9 cellular contexts compared by ENCODE assay signal in genomic region chr17:50173335-50173941, GRCh38. TPM values are rescaled to one million over a fixed set of nuclear protein-coding genes. Genes with fewer than 3 reads are reported as not detected.
DNase-seq lines count a peak whose midpoint lies in the region; ATAC-seq and TF ChIP-seq lines count a peak whose summit lies in the region.
"Had no signal": no experiment of that assay in that cellular context is flagged by ENCODE, and none has a peak within 500 bp of the region (broad histone marks: within the 10 kb centered on the region; RNA-seq: fewer than 3 reads in every experiment).

No MANE protein-coding gene starts in this region.

- H3K36me3 Mint-ChIP-seq in HFFc6 (ENCODE audit: low read depth) = peaks cover 26% of the 10 kb centered on the region

- H3K4me3 ChIP-seq in choroid plexus epithelial cell (ENCODE audit: low read depth, low read length) (no peak overlapping the region), thoracic aorta (no peak overlapping the region)

- DNase-seq in HFFc6 = peak; percentile 86
- DNase-seq in choroid plexus epithelial cell (ENCODE audit: low read depth) = peak; percentile 94
- DNase-seq in kidney tubule cell (ENCODE audit: low spot score) = peak; percentile 71
- DNase-seq in thoracic aorta (ENCODE audit: low spot score) = no peak
- no peak for DNase-seq in caudate nucleus (lab: John Stamatoyannopoulos, UW)
- no peak for DNase-seq in COLO668 (lab: John Stamatoyannopoulos, UW; ENCODE audit: unreplicated experiment)
- no peak for DNase-seq in NCI-H524 (lab: John Stamatoyannopoulos, UW)
- DNase-seq: WERI-Rb-1 had no signal

- peaks cover 34 to 80% of the 10 kb centered on the region in 2 donors for H3K4me1 ChIP-seq in thoracic aorta (ENCODE audit: control insufficient read depth in 1 of 2, low read depth in 2 of 2)

- peaks cover 66% of the 10 kb centered on the region for H3K4me1 Mint-ChIP-seq in HFFc6 (ENCODE audit: low read depth)

- H3K27me3 Mint-ChIP-seq in HFFc6 (ENCODE audit: insufficient read depth) = peaks cover 81% of the 10 kb centered on the region

- H3K4me3 Mint-ChIP-seq in HFFc6 = peak overlapping the region; percentile 81

- ATAC-seq in thoracic aorta (ENCODE audit: insufficient number of reproducible peaks, low FRiP score, low read depth) = peak; percentile 20
- ATAC-seq in HG03175 (IDR thresholded peaks at IDR 0.05; ENCODE audit: unreplicated experiment) = no peak

- no peaks in the 10 kb centered on the region for H3K27me3 ChIP-seq in thoracic aorta (replicated peaks; ENCODE audit: insufficient read depth)

- peak overlapping the region; percentile 98 for H3K27ac Mint-ChIP-seq in HFFc6

- H3K9me3 Mint-ChIP-seq in HFFc6 = peaks cover 26% of the 10 kb centered on the region

- TF ChIP-seq CTCF in HFFc6 (IDR thresholded peaks at IDR 0.05) (no peak), choroid plexus epithelial cell (conservative IDR thresholded peaks at IDR 0.05; ENCODE audit: low read depth, low read length) (no peak), thoracic aorta (IDR thresholded peaks at IDR 0.05) (no peak)

- H3K27ac ChIP-seq in thoracic aorta (peak overlapping the region; percentile 98 to 99), caudate nucleus (ENCODE audit: low read depth, low read length) (no peak overlapping the region)
- H3K27ac ChIP-seq: WERI-Rb-1 had no signal

- peaks cover 9% of the 10 kb centered on the region for H3K36me3 ChIP-seq in thoracic aorta
- H3K36me3 ChIP-seq: WERI-Rb-1 had no signal

- no peaks in the 10 kb centered on the region for H3K9me3 ChIP-seq in thoracic aorta

RNA-seq across cellular contexts. Expression of gene SGCA, which starts 7.6 kb away (rescaled TPM):
- under 1 TPM; 0.28 to 0.91 (median 0.76) TPM for total RNA-seq in HFFc6 (2021; fragmentation: NEBNext Ultra II Directional; extraction: Animal tissue kit (Norgen Biotek cat#: 25700))
- 100 to 1,000 TPM in 1 of 2 donors, 10 to 100 TPM in 1; 95.5 to 158 TPM for total RNA-seq in thoracic aorta

RNA-seq across cellular contexts. Expression of gene PPP1R9B, which starts 23.0 kb away (rescaled TPM):
- 10 to 100 TPM; 66.4 to 78.5 (median 68.7) TPM for total RNA-seq in HFFc6 (2021; fragmentation: NEBNext Ultra II Directional; extraction: Animal tissue kit (Norgen Biotek cat#: 25700))
- total RNA-seq in thoracic aorta = 10 to 100 TPM; 53.3 to 67.1 TPM

RNA-seq across cellular contexts. Expression of gene COL1A1, which starts 28.0 kb away (rescaled TPM):
- 1,000 to 10,000 TPM; 4,948 to 7,804 (median 5,240) TPM for total RNA-seq in HFFc6 (2021; fragmentation: NEBNext Ultra II Directional; extraction: Animal tissue kit (Norgen Biotek cat#: 25700))
- total RNA-seq in thoracic aorta = 100 to 1,000 TPM; 261 to 270 TPM

RNA-seq across cellular contexts. Expression of gene SAMD14, which starts 43.5 kb away (rescaled TPM):
- total RNA-seq in HFFc6 (2021; fragmentation: NEBNext Ultra II Directional; extraction: Animal tissue kit (Norgen Biotek cat#: 25700)) = 10 to 100 TPM in 4 of 6 experiments, 1 to 10 TPM in 2; 4.3 to 14.1 (median 11.4) TPM
- total RNA-seq in thoracic aorta = 10 to 100 TPM in 1 of 2 donors, 1 to 10 TPM in 1; 9.7 to 11.5 TPM

Comparison
In these comparisons a context has a peak if more than half of its experiments do, and no peak if none do; other contexts are left out.
1. DNase-seq: peak in HFFc6 (single experiment), choroid plexus epithelial cell (single experiment) and kidney tubule cell (single experiment); none in thoracic aorta (single experiment), caudate nucleus (0 of 61), COLO668 (single experiment) and NCI-H524 (0 of 2).
2. RNA of gene SGCA, which starts 7.6 kb away (total RNA-seq): 95.5 to 158 TPM in thoracic aorta; 0.28 to 0.91 TPM in HFFc6; every median in the first group is over 10 times any median in the second.
3. RNA of gene COL1A1, which starts 28.0 kb away (total RNA-seq): 4,948 to 7,804 TPM in HFFc6; 261 to 270 TPM in thoracic aorta; every median in the first group is over 10 times any median in the second.